In genomic region chr2:110725370-110725769, GRCh38 we compare ENCODE assay signal across 31 cellular contexts. TPM values are rescaled to one million over a fixed set of nuclear protein-coding genes. Genes with fewer than 3 reads are reported as not detected.
"Had no signal": no experiment of that assay in that cellular context is flagged by ENCODE, and none has a peak within 500 bp of the region (broad histone marks: within the 10 kb centered on the region; RNA-seq: fewer than 3 reads in every experiment).

No MANE protein-coding gene starts in this region.

- H3K4me3 ChIP-seq: colonic mucosa, esophagus squamous epithelium, gastrocnemius medialis, heart right ventricle, left lung, lower lobe of right lung had no signal

- H3K27ac Mint-ChIP-seq: dendritic cell treated with granulocyte-macrophage colony-stimulating factor and Interleukin-4, amounts not matched to agents 40 ng/mL and 50 ng/mL, for 4 days; effector memory CD8-positive, alpha-beta T cell; endodermal cell had no signal

- H3K27me3 ChIP-seq: colonic mucosa, gastrocnemius medialis had no signal

- H3K9me3 Mint-ChIP-seq: effector memory CD8-positive, alpha-beta T cell; endodermal cell had no signal

- FAIRE-seq: endometrium, islet of Langerhans, keratinocyte had no signal

- H3K9me3 ChIP-seq: colonic mucosa, esophagus squamous epithelium, gastrocnemius medialis, heart right ventricle, left lung, lower lobe of right lung had no signal

- H3K27ac ChIP-seq: colonic mucosa, epithelial cell of prostate, esophagus squamous epithelium, gastrocnemius medialis, heart right ventricle, left lung, lower lobe of right lung had no signal

- DNase-seq: colonic mucosa; cortex of kidney; effector CD8-positive, alpha-beta T cell; effector memory CD8-positive, alpha-beta T cell; endodermal cell; erythroblast; esophagus squamous epithelium; foreskin fibroblast; foreskin melanocyte; gastrocnemius medialis; glutamatergic neuron; head of caudate nucleus; heart right ventricle; hippocampal formation; left cardiac atrium; left lung; left ventricle myocardium superior; lower lobe of right lung; mesendoderm; midbrain had no signal

- H3K4me1 ChIP-seq: colonic mucosa, esophagus squamous epithelium, gastrocnemius medialis, left lung, lower lobe of right lung had no signal

- H3K36me3 ChIP-seq: colonic mucosa, esophagus squamous epithelium, gastrocnemius medialis, heart right ventricle, left lung, lower lobe of right lung had no signal

- H3K4me3 Mint-ChIP-seq: dendritic cell treated with granulocyte-macrophage colony-stimulating factor and Interleukin-4, amounts not matched to agents 40 ng/mL and 50 ng/mL, for 4 days; effector memory CD8-positive, alpha-beta T cell; endodermal cell had no signal

- ATAC-seq: effector memory CD8-positive, alpha-beta T cell; esophagus mucosa; gastrocnemius medialis; heart right ventricle; left cardiac atrium; left lung; left ventricle myocardium superior; lower lobe of right lung had no signal

RNA-seq across cellular contexts. Expression of gene ACOXL, which starts 7.0 kb away (rescaled TPM):
- total RNA-seq: dermis microvascular lymphatic vessel endothelial cell, esophagus mucosa, esophagus squamous epithelium, gastrocnemius medialis, glomerular endothelial cell, heart right ventricle, lower leg skin, lung microvascular endothelial cell, mucosa of gallbladder had no signal
- polyA plus RNA-seq: heart right ventricle had no signal
